ENCODE assay signal across 27 cellular contexts in genomic region chr11:126192386-126192785, GRCh38.
"Had no signal": no experiment of that assay in that cellular context is flagged by ENCODE, and none has a peak within 500 bp of the region (broad histone marks: within the 10 kb centered on the region; RNA-seq: fewer than 3 reads in every experiment).

No MANE protein-coding gene starts in this region.

- ATAC-seq: activated CD8-positive, alpha-beta T cell treated with anti-CD3 and anti-CD28 coated beads for 36 hours; activated T-cell treated with anti-CD3 and anti-CD28 coated beads, Interleukin-2, amount 50 U/mL, for 72 hours; activated T-helper 17 cell treated with anti-CD3 and anti-CD28 coated beads, Interleukin-2, amount 50 U/mL, for 72 hours; Panc1 had no signal

- H3K27me3 ChIP-seq: ascending aorta had no signal

- H3K4me1 ChIP-seq: ascending aorta had no signal

- H3K4me3 Mint-ChIP-seq: activated CD4-positive, alpha-beta T cell treated with anti-CD3 and anti-CD28 coated beads, Interleukin-2, amount 10 ng/mL, durations not matched to agents 24 days and 14 days; activated CD8-positive, alpha-beta T cell treated with anti-CD3 and anti-CD28 coated beads for 36 hours; activated naive CD8-positive, alpha-beta T cell treated with anti-CD3 and anti-CD28 coated beads for 36 hours; activated T-cell treated with anti-CD3 and anti-CD28 coated beads, Interleukin-2, amount 50 U/mL, for 72 hours; activated T-helper 17 cell treated with anti-CD3 and anti-CD28 coated beads, Interleukin-2, amount 50 U/mL, for 72 hours; IgD-negative memory B cell had no signal

- DNase-seq: activated CD4-positive, alpha-beta T cell treated with anti-CD3 and anti-CD28 coated beads, Interleukin-2, amount 10 ng/mL, durations not matched to agents 24 days and 14 days; activated CD4-positive, alpha-beta T cell treated with anti-CD3 and anti-CD28 coated beads, Interleukin-2, amount 50 U/mL, for 4 hours; activated CD4-positive, CD25-positive, alpha-beta regulatory T cell; activated CD8-positive, alpha-beta T cell treated with anti-CD3 and anti-CD28 coated beads for 36 hours; activated effector memory CD4-positive, alpha-beta T cell treated with anti-CD3 and anti-CD28 coated beads, Interleukin-2, amount 50 U/mL, for 16 hours; activated naive CD4-positive, alpha-beta T cell; activated naive CD4-positive, alpha-beta T cell treated with anti-CD3 and anti-CD28 coated beads, Interleukin-2, amount 50 U/mL, for 16 hours; activated naive CD8-positive, alpha-beta T cell treated with anti-CD3 and anti-CD28 coated beads for 36 hours; activated T-cell treated with anti-CD3 and anti-CD28 coated beads, Interleukin-2, amount 50 U/mL, for 1 hour; activated T-cell treated with anti-CD3 and anti-CD28 coated beads, Interleukin-2, amount 50 U/mL, for 72 hours; amygdala; Karpas-422; KBM-7; NCI-H1105; NCI-H1417 treated with DMSO at 0.1 percent for 48 hours; NCI-H1930; NCI-H2081 treated with DMSO at 0.1 percent for 48 hours; NCI-H226; NCI-H524 treated with DMSO at 0.1 percent for 48 hours; SHP77 treated with DMSO at 0.1 percent for 48 hours; SW 1271; T1000; WERI-Rb-1 had no signal

- H3K27ac ChIP-seq: WERI-Rb-1 had no signal

- H3K27me3 Mint-ChIP-seq: activated CD4-positive, alpha-beta T cell treated with anti-CD3 and anti-CD28 coated beads, Interleukin-2, amount 10 ng/mL, durations not matched to agents 24 days and 14 days; activated CD8-positive, alpha-beta T cell treated with anti-CD3 and anti-CD28 coated beads for 36 hours; activated naive CD8-positive, alpha-beta T cell treated with anti-CD3 and anti-CD28 coated beads for 36 hours; activated T-helper 17 cell treated with anti-CD3 and anti-CD28 coated beads, Interleukin-2, amount 50 U/mL, for 72 hours; IgD-negative memory B cell had no signal

- H3K9me3 ChIP-seq: ascending aorta had no signal

- H3K4me1 Mint-ChIP-seq: activated naive CD8-positive, alpha-beta T cell treated with anti-CD3 and anti-CD28 coated beads for 36 hours had no signal

- H3K9me3 Mint-ChIP-seq: activated CD4-positive, alpha-beta T cell treated with anti-CD3 and anti-CD28 coated beads, Interleukin-2, amount 10 ng/mL, durations not matched to agents 24 days and 14 days; activated T-cell treated with anti-CD3 and anti-CD28 coated beads, Interleukin-2, amount 50 U/mL, for 72 hours; activated T-helper 17 cell treated with anti-CD3 and anti-CD28 coated beads, Interleukin-2, amount 50 U/mL, for 72 hours had no signal

- H3K27ac Mint-ChIP-seq: activated CD4-positive, alpha-beta T cell treated with anti-CD3 and anti-CD28 coated beads, Interleukin-2, amount 10 ng/mL, durations not matched to agents 24 days and 14 days; activated CD8-positive, alpha-beta T cell treated with anti-CD3 and anti-CD28 coated beads for 36 hours; activated naive CD8-positive, alpha-beta T cell treated with anti-CD3 and anti-CD28 coated beads for 36 hours; activated T-cell treated with anti-CD3 and anti-CD28 coated beads, Interleukin-2, amount 50 U/mL, for 72 hours; activated T-helper 17 cell treated with anti-CD3 and anti-CD28 coated beads, Interleukin-2, amount 50 U/mL, for 72 hours; IgD-negative memory B cell had no signal

- H3K4me3 ChIP-seq: ascending aorta had no signal
